ENCODE assay signal across 10 cellular contexts in genomic region chr2:120224256-120224655, GRCh38. TPM values are rescaled to one million over a fixed set of nuclear protein-coding genes. Genes with fewer than 3 reads are reported as not detected.
A peak's percentile ranks its signal among the peaks of the same experiment; 100 is the strongest.
DNase-seq lines count a peak whose midpoint lies in the region; ATAC-seq, FAIRE-seq and TF ChIP-seq lines count a peak whose summit lies in the region.
"Had no signal": no experiment of that assay in that cellular context is flagged by ENCODE, and none has a peak within 500 bp of the region (broad histone marks: within the 10 kb centered on the region; RNA-seq: fewer than 3 reads in every experiment).

No MANE protein-coding gene starts in this region.

- no peak for ATAC-seq in A549

- H3K27me3 ChIP-seq in H7 (ENCODE audit: control insufficient read depth, insufficient read depth, low read length) (peaks cover 21% of the 10 kb centered on the region), astrocyte (ENCODE audit: insufficient read depth, low read length) (no peaks in the 10 kb centered on the region), muscle layer of colon (ENCODE audit: control insufficient read depth in 1 of 2, insufficient read depth in 2 of 2, low read length in 2 of 2) (no peaks in the 10 kb centered on the region), small intestine (ENCODE audit: control insufficient read depth in 2 of 2, insufficient read depth in 2 of 2, low read length in 2 of 2) (no peaks in the 10 kb centered on the region)

- H2AFZ ChIP-seq in astrocyte (ENCODE audit: low read depth, low read length), result no peak overlapping the region

- peaks cover 22% of the 10 kb centered on the region for H3K4me1 ChIP-seq in A549
- peaks cover 4% of the 10 kb centered on the region for H3K4me1 ChIP-seq in astrocyte (ENCODE audit: insufficient read depth, low read length)
- H3K4me1 ChIP-seq in muscle layer of colon (ENCODE audit: insufficient read depth, low read length), result peaks cover 42% of the 10 kb centered on the region
- peaks cover 0 to 3% of the 10 kb centered on the region in 2 donors for H3K4me1 ChIP-seq in small intestine (ENCODE audit: control insufficient read depth in 2 of 2, insufficient read depth in 1 of 2, low read depth in 1 of 2, low read length in 1 of 2)

- H3K4me3 ChIP-seq in A549 (peak overlapping the region; percentile 48), H7 (ENCODE audit: insufficient read depth, low read depth, low read length) (no peak overlapping the region), astrocyte (ENCODE audit: insufficient read depth, low read depth, low read length) (no peak overlapping the region), muscle layer of colon (ENCODE audit: low read depth in 1 of 2, low read length in 2 of 2) (peak overlapping the region in 1 of 2 donors; percentile 68), small intestine (ENCODE audit: low read depth in 1 of 2, low read length in 2 of 2) (no peak overlapping the region)

- no peak for DNase-seq in A549 (ENCODE audit: low read depth in 1 of 2, low spot score in 1 of 2)
- DNase-seq in H7, result peak; percentile 46
- DNase-seq in astrocyte (ENCODE audit: low read depth), result no peak
- DNase-seq in NCI-H1048 (lab: John Stamatoyannopoulos, UW), result no peak
- DNase-seq in small intestine, result no peak
- DNase-seq in germinal center (ENCODE audit: low spot score), result no peak
- no peak for DNase-seq in midbrain (lab: John Stamatoyannopoulos, UW)
- DNase-seq: central memory CD4-positive, alpha-beta T cell had no signal

- WGBS in A549 (ENCODE audit: missing lambda C conversion rate), result 98% methylated on average over 8 of the region's 13 CpGs
- 89 to 94% (median 92%) methylated on average over 13 of the region's 13 CpGs for WGBS in small intestine, 3 donors

- no peak for TF ChIP-seq EP300 in A549 (IDR thresholded peaks at IDR 0.05)

- H3K27me3 Mint-ChIP-seq in astrocyte (ENCODE audit: low read depth, unreplicated experiment), result peaks cover 44% of the 10 kb centered on the region

- peaks cover 21% of the 10 kb centered on the region for H3K79me2 ChIP-seq in astrocyte (ENCODE audit: insufficient read depth, low read length)

- peak overlapping the region; percentile 88 for H3K4me2 ChIP-seq in A549
- peak overlapping the region; percentile 85 for H3K4me2 ChIP-seq in astrocyte (ENCODE audit: low read length)

- H3K9ac ChIP-seq in astrocyte (ENCODE audit: low read length) (no peak overlapping the region), muscle layer of colon (ENCODE audit: low read length) (peak overlapping the region; percentile 48)

- CTCF ChIA-PET in A549 (lab: Yijun Ruan, JAX), result interaction anchor here (0.7 kb wide), 1 partner anchor 18 kb away, joined by 4 read pairs; no protein-coding TSS in a partner anchor

- TF ChIP-seq CTCF in A549 (IDR thresholded peaks at IDR 0.05) (no peak), astrocyte (IDR thresholded peaks at IDR 0.05; ENCODE audit: insufficient read depth, low read depth, low read length) (no peak)

- TF ChIP-seq POLR2A in A549 (IDR thresholded peaks at IDR 0.05; ENCODE audit: low read length), result no peak

- peaks cover 7% of the 10 kb centered on the region for H3K36me3 Mint-ChIP-seq in astrocyte (ENCODE audit: low read depth, unreplicated experiment)

- peaks cover 8% of the 10 kb centered on the region for H3K9me3 Mint-ChIP-seq in astrocyte (ENCODE audit: unreplicated experiment)

- peaks cover 16% of the 10 kb centered on the region for H3K4me1 Mint-ChIP-seq in astrocyte (ENCODE audit: low read depth, unreplicated experiment)

- no peak for TF ChIP-seq RAD21 in A549 (conservative IDR thresholded peaks at IDR 0.05 in 1 of 2, IDR thresholded peaks at IDR 0.05 in 1 of 2)

- H4K20me1 ChIP-seq in astrocyte (ENCODE audit: insufficient read depth, low read length), result peaks cover 16% of the 10 kb centered on the region

- POLR2A ChIA-PET in A549 (lab: Yijun Ruan, JAX), result interaction anchor here (1.1 kb wide), 1 partner anchor 28 kb away, joined by 3 read pairs; the partner anchor contains the start of gene RALB

- H3K27ac ChIP-seq in A549 (peak overlapping the region; percentile 93 to 94), astrocyte (ENCODE audit: low read depth, low read length) (no peak overlapping the region), muscle layer of colon (ENCODE audit: low read depth, low read length) (peak overlapping the region; percentile 2), small intestine (ENCODE audit: low read depth in 1 of 2, low read length in 1 of 2) (no peak overlapping the region)

- no peaks in the 10 kb centered on the region for H3K9me3 ChIP-seq in A549
- H3K9me3 ChIP-seq in astrocyte (ENCODE audit: insufficient read depth, low read depth, low read length), result peaks cover 7% of the 10 kb centered on the region
- H3K9me3 ChIP-seq in muscle layer of colon (ENCODE audit: low read length), result no peaks in the 10 kb centered on the region
- no peaks in the 10 kb centered on the region for H3K9me3 ChIP-seq in small intestine (ENCODE audit: control insufficient read depth, low read depth)

- H3K27ac Mint-ChIP-seq in astrocyte (ENCODE audit: unreplicated experiment), result no peak overlapping the region

- FAIRE-seq in A549 (lab: Jason Lieb, UNC), result no peak
- no peak for FAIRE-seq in astrocyte (lab: Jason Lieb, UNC)
- FAIRE-seq in small intestine (lab: Jason Lieb, UNC), result no peak
- FAIRE-seq: HTR-8/SVneo had no signal

- peak overlapping the region; percentile 85 for H3K4me3 Mint-ChIP-seq in astrocyte (ENCODE audit: unreplicated experiment)

- no peaks in the 10 kb centered on the region for H3K36me3 ChIP-seq in H7 (replicated peaks; ENCODE audit: control insufficient read depth, insufficient read depth, low read length)
- no peaks in the 10 kb centered on the region for H3K36me3 ChIP-seq in astrocyte (ENCODE audit: insufficient read depth, low read length)
- H3K36me3 ChIP-seq in muscle layer of colon (ENCODE audit: insufficient read depth, low read length), result no peaks in the 10 kb centered on the region
- no peaks in the 10 kb centered on the region for H3K36me3 ChIP-seq in small intestine (ENCODE audit: control insufficient read depth in 2 of 2, insufficient read depth in 2 of 2, low read length in 2 of 2)

TF ChIP-seq in A549, 52 proteins besides CTCF, POLR2A, EP300 and RAD21:
- TF ChIP-seq ESRRA (IDR thresholded peaks at IDR 0.05; ENCODE audit: borderline replicate concordance, low read length), result no peak
- TF ChIP-seq FOSL2 (IDR thresholded peaks at IDR 0.05), result no peak
- TF ChIP-seq FOSL2 (CRISPR knock-in tag; IDR thresholded peaks at IDR 0.05), result no peak
- no peak for TF ChIP-seq HOXB13 (CRISPR knock-in tag; IDR thresholded peaks at IDR 0.05; ENCODE audit: low read depth)
- TF ChIP-seq ZSCAN20 (CRISPR knock-in tag; IDR thresholded peaks at IDR 0.05), result no peak

RNA-seq across cellular contexts. Expression of gene TMEM185B, which starts 1.1 kb away (rescaled TPM):
- 41.8 and 48.5 TPM in 2 replicates for polyA plus RNA-seq in A549 (2011; rRNA removed)
- polyA plus RNA-seq in A549 (2012; cell fraction: cytosol; rRNA removed), result 45.8 and 58.0 TPM in 2 replicates
- 57.3 and 71.9 TPM in 2 replicates for polyA plus RNA-seq in A549 (2012; cell fraction: nucleus; rRNA removed)
- polyA plus RNA-seq in A549 (2017; fragmentation: RNase III; extraction: RNeasy Plus Mini Kit Qiagen cat#74134 plus additional on column Dnase treatment), result 28.7 to 31.5 TPM (median 30.3 TPM) in 3 replicates
- polyA minus RNA-seq in A549 (2011; rRNA and poly(A)+ RNA removed), result 24.1 and 30.9 TPM in 2 replicates
- total RNA-seq in H7 (2014; rRNA removed; shearing (Covaris generic)), result 6.7 and 9.9 TPM in 2 replicates
- 27.9 and 30.8 TPM in 2 replicates for total RNA-seq in astrocyte
- 10 to 100 TPM in 1 of 3 donors, 1 to 10 TPM in 2; 2.0 to 10.5 (median 3.2) TPM for polyA plus RNA-seq in small intestine

RNA-seq across cellular contexts. Expression of gene RALB, which starts 28.4 kb away (rescaled TPM):
- polyA plus RNA-seq in A549 (2011; rRNA removed) (65.9 and 72.9 TPM in 2 replicates), A549 (2017; fragmentation: RNase III; extraction: RNeasy Plus Mini Kit Qiagen cat#74134 plus additional on column Dnase treatment) (71.5 to 77.4 TPM (median 76.5 TPM) in 3 replicates), small intestine (10 to 100 TPM; 61.8 to 75.7 (median 74.9) TPM)
- polyA plus RNA-seq in A549 (2012; cell fraction: cytosol; rRNA removed), result 33.6 and 34.3 TPM in 2 replicates
- 10.4 and 19.1 TPM in 2 replicates for polyA plus RNA-seq in A549 (2012; cell fraction: nucleus; rRNA removed)
- polyA minus RNA-seq in A549 (2011; rRNA and poly(A)+ RNA removed), result 21.5 and 22.6 TPM in 2 replicates
- total RNA-seq in H7 (2014; rRNA removed; shearing (Covaris generic)), result 11.1 and 13.5 TPM in 2 replicates
- total RNA-seq in astrocyte, result 44.5 and 49.4 TPM in 2 replicates

Comparison
In these comparisons a context has a peak if more than half of its experiments do, and no peak if none do; other contexts are left out.
1. H3K27ac ChIP-seq: peak in A549 (2 of 2) and muscle layer of colon (single experiment); none in astrocyte (single experiment) and small intestine (0 of 2).